16 cellular contexts compared by ENCODE assay signal in genomic region chr2:174611006-174611405, GRCh38. TPM values are rescaled to one million over a fixed set of nuclear protein-coding genes. Genes with fewer than 3 reads are reported as not detected.
DNase-seq lines count a peak whose midpoint lies in the region; ATAC-seq, FAIRE-seq and TF ChIP-seq lines count a peak whose summit lies in the region.
"Had no signal": no experiment of that assay in that cellular context is flagged by ENCODE, and none has a peak within 500 bp of the region (broad histone marks: within the 10 kb centered on the region; RNA-seq: fewer than 3 reads in every experiment).

No MANE protein-coding gene starts in this region.

- no peak for DNase-seq in activated T-cell treated with anti-CD3 and anti-CD28 coated beads, Interleukin-2, amount 50 U/mL, for 4 hours
- no peak for DNase-seq in activated T-cell treated with anti-CD3 and anti-CD28 coated beads, Interleukin-2, amount 50 U/mL, for 48 hours
- DNase-seq in astrocyte (ENCODE audit: low read depth) (no peak), spleen (no peak), DMS53 (lab: John Stamatoyannopoulos, UW) (no peak), RCC 7860 (ENCODE audit: low spot score) (no peak), retina (no peak)
- DNase-seq: effector CD4-positive, alpha-beta T cell; foreskin melanocyte; islet precursor cell; ovary; testis had no signal

- H3K9me3 ChIP-seq in KOPT-K1 (ENCODE audit: insufficient read depth, low read length, poor library complexity, severe bottlenecking) (no peaks in the 10 kb centered on the region), astrocyte (ENCODE audit: insufficient read depth, low read depth, low read length) (no peaks in the 10 kb centered on the region), spleen (no peaks in the 10 kb centered on the region)
- H3K9me3 ChIP-seq: body of pancreas, ovary, SJSA1, testis had no signal

- H3K4me2 ChIP-seq in astrocyte (ENCODE audit: low read length) = no peak overlapping the region

- H3K79me2 ChIP-seq in astrocyte (ENCODE audit: insufficient read depth, low read length) = no peaks in the 10 kb centered on the region

- peaks cover 24% of the 10 kb centered on the region for H3K36me3 Mint-ChIP-seq in activated T-cell treated with anti-CD3 and anti-CD28 coated beads, Interleukin-2, amount 50 U/mL, for 4 hours (ENCODE audit: insufficient read depth)
- H3K36me3 Mint-ChIP-seq in astrocyte (ENCODE audit: low read depth, unreplicated experiment) = no peaks in the 10 kb centered on the region

- H3K4me1 Mint-ChIP-seq in activated T-cell treated with anti-CD3 and anti-CD28 coated beads, Interleukin-2, amount 50 U/mL, for 4 hours (ENCODE audit: low read depth) = peaks cover 93% of the 10 kb centered on the region
- H3K4me1 Mint-ChIP-seq in astrocyte (ENCODE audit: low read depth, unreplicated experiment) = peaks cover 16% of the 10 kb centered on the region

- no peak for ATAC-seq in activated T-cell treated with anti-CD3 and anti-CD28 coated beads, Interleukin-2, amount 50 U/mL, for 4 hours
- ATAC-seq: body of pancreas had no signal

- H3K9ac ChIP-seq in astrocyte (ENCODE audit: low read length) = no peak overlapping the region

- no peaks in the 10 kb centered on the region for H4K20me1 ChIP-seq in astrocyte (ENCODE audit: insufficient read depth, low read length)

- no peaks in the 10 kb centered on the region for H3K27me3 Mint-ChIP-seq in activated T-cell treated with anti-CD3 and anti-CD28 coated beads, Interleukin-2, amount 50 U/mL, for 4 hours (ENCODE audit: low read depth)
- no peaks in the 10 kb centered on the region for H3K27me3 Mint-ChIP-seq in astrocyte (ENCODE audit: low read depth, unreplicated experiment)

- 69 to 82% (median 77%) methylated on average over 4 of the region's 4 CpGs for WGBS in spleen, 5 donors

- H3K27me3 ChIP-seq in astrocyte (ENCODE audit: insufficient read depth, low read length) (no peaks in the 10 kb centered on the region), spleen (replicated peaks in 1 of 7) (no peaks in the 10 kb centered on the region)
- H3K27me3 ChIP-seq: body of pancreas, ovary, SJSA1, testis had no signal

- FAIRE-seq in astrocyte (lab: Jason Lieb, UNC) = no peak
- no peak for FAIRE-seq in RCC 7860 (lab: Jason Lieb, UNC)
- FAIRE-seq: D721Med had no signal

- H3K27ac ChIP-seq in KOPT-K1 (ENCODE audit: low read depth, low read length, poor library complexity, severe bottlenecking) = peak overlapping the region; percentile 2
- peak overlapping the region; percentile 48 for H3K27ac ChIP-seq in astrocyte (ENCODE audit: low read depth, low read length)
- H3K27ac ChIP-seq in spleen = peak overlapping the region in 7 of 8 donors; percentile 2 to 85 (median 65)
- H3K27ac ChIP-seq: body of pancreas, ovary, SJSA1, testis had no signal

- H3K27ac Mint-ChIP-seq in astrocyte (ENCODE audit: unreplicated experiment) = no peak overlapping the region

- intact Hi-C loops in spleen (cut with DNase I; ENCODE audit: low total_unique reads) = no loop called here

- no peak overlapping the region for H3K4me3 ChIP-seq in astrocyte (ENCODE audit: insufficient read depth, low read depth, low read length)
- H3K4me3 ChIP-seq in spleen = peak overlapping the region in 1 of 8 donors; percentile 0
- H3K4me3 ChIP-seq: body of pancreas, ovary, SJSA1, testis had no signal

- TF ChIP-seq POLR2A in spleen (IDR thresholded peaks at IDR 0.05) = no peak

- TF ChIP-seq CTCF in astrocyte (IDR thresholded peaks at IDR 0.05; ENCODE audit: insufficient read depth, low read depth, low read length) (no peak), spleen (IDR thresholded peaks at IDR 0.05 in 8 of 11, conservative IDR thresholded peaks at IDR 0.05 in 3 of 11) (no peak)

- H3K36me3 ChIP-seq in KOPT-K1 (ENCODE audit: insufficient read depth, low read length) (peaks cover 38% of the 10 kb centered on the region), astrocyte (ENCODE audit: insufficient read depth, low read length) (no peaks in the 10 kb centered on the region), spleen (peaks cover 0 to 45% (median 0%) of the 10 kb centered on the region in 6 donors)
- H3K36me3 ChIP-seq: ovary, SJSA1 had no signal

- H2AFZ ChIP-seq in astrocyte (ENCODE audit: low read depth, low read length) = no peak overlapping the region

- H3K4me3 Mint-ChIP-seq in activated T-cell treated with anti-CD3 and anti-CD28 coated beads, Interleukin-2, amount 50 U/mL, for 4 hours = peak overlapping the region; percentile 62
- no peak overlapping the region for H3K4me3 Mint-ChIP-seq in astrocyte (ENCODE audit: unreplicated experiment)

- H3K4me1 ChIP-seq in astrocyte (ENCODE audit: insufficient read depth, low read length) = peaks cover 41% of the 10 kb centered on the region
- peaks cover 59 to 100% (median 95%) of the 10 kb centered on the region in 6 donors for H3K4me1 ChIP-seq in spleen

- H3K9me3 Mint-ChIP-seq in activated T-cell treated with anti-CD3 and anti-CD28 coated beads, Interleukin-2, amount 50 U/mL, for 4 hours = no peaks in the 10 kb centered on the region
- no peaks in the 10 kb centered on the region for H3K9me3 Mint-ChIP-seq in astrocyte (ENCODE audit: unreplicated experiment)

RNA-seq across cellular contexts. Expression of gene WIPF1, which starts 13.4 kb away (rescaled TPM):
- total RNA-seq in activated T-cell treated with anti-CD3 and anti-CD28 coated beads, Interleukin-2, amount 50 U/mL, for 4 hours = 100 to 1,000 TPM in 2 of 3 donors, 10 to 100 TPM in 1; 95.1 to 122 (median 101) TPM
- 19.3 and 25.1 TPM in 2 replicates for total RNA-seq in astrocyte
- total RNA-seq in spleen = 100 to 1,000 TPM; 153 to 265 (median 242) TPM
- 10 to 100 TPM; 74.9 to 86.3 (median 82.8) TPM for polyA plus RNA-seq in spleen

Comparison
In these comparisons a context has a peak if more than half of its experiments do, and no peak if none do; other contexts are left out.
1. H3K27ac ChIP-seq: peak in every context shown above with its lines; median percentile 65 in spleen; 48 in astrocyte; 2 in KOPT-K1.